ENCODE assay signal across 1 cellular context in the genomic region with DNA sequence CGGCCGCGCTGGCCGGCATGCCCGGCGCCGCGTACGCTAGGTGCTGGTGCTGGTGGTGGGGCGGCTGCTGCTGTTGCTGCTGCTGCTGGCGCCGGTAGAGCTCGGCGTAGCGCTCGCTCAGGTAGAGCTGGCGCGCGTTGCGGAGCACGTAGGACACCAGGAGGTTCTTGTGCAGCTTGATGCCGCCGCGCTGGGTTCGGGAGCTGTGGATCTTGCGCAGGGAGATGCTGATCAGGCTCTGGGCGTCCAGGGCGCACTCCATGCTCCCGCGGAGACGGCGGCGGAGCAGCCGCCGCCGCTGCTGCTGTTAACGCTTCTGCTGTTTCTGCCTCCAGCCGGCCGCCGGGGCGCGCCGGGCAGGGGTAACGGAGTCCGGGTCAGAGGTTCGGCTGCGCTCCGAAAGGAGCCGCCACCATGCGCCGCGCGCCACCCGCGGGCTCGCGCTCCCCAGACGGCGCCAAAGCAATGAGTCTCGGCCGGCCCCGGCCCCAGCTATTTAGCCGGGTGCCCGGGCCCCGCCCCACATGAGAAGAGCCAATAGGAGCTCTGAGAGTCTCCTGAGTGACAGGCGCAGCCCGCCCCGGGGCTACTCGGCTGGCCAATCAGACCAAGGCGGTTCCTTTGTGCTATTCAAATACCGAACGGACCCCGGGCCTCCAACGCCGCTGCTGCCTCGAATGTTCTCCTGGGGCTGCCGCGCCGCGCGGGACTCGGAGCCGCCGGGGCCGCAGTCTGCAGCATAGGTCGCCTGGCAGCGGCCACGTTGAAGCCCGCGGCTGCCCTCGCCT.
TF ChIP-seq lines count a peak whose summit lies in the region.

IER5L (minus strand) TSS at position 471 of the 788 bp plus-strand sequence; CDS start at position 262, 209 bp downstream.

TF ChIP-seq in GM12878, 131 proteins besides CTCF, POLR2A, EP300 and RAD21 (continued from another document):
- TF ChIP-seq YY1 (IDR thresholded peaks at IDR 0.05; ENCODE audit: low read depth, low read length) (0 out of 2 replicates have a peak, but pooled peaks have one; percentile 12), FOS (IDR thresholded peaks at IDR 0.05; ENCODE audit: borderline replicate concordance, extremely low read depth, insufficient read length) (peak; percentile 60), FOXM1 (IDR thresholded peaks at IDR 0.05; ENCODE audit: low read depth, low read length) (no peak), CREB1 (IDR thresholded peaks at IDR 0.05; ENCODE audit: low read depth) (0 out of 2 replicates have a peak, but pooled peaks have one; percentile 29), NFYA (IDR thresholded peaks at IDR 0.05; ENCODE audit: borderline replicate concordance, low read depth, low read length) (peak; percentile 84), NR2C1 (IDR thresholded peaks at IDR 0.05) (no peak), DPF2 (IDR thresholded peaks at IDR 0.05) (peak; percentile 98), RELA (IDR thresholded peaks at IDR 0.05; ENCODE audit: borderline replicate concordance, partially characterized antibody) (no peak), TCF12 (IDR thresholded peaks at IDR 0.05; ENCODE audit: low read depth, low read length) (peak; percentile 77; the same call in 1 of the 2 replicates), BHLHE40 (IDR thresholded peaks at IDR 0.05; ENCODE audit: borderline replicate concordance in 1 of 2, low read depth in 2 of 2, low read length in 1 of 2) (no peak; a peak in 1 of 4 replicates), SUZ12 (IDR thresholded peaks at IDR 0.05; ENCODE audit: unreplicated experiment) (peak; percentile 75), TCF3 (IDR thresholded peaks at IDR 0.05; ENCODE audit: borderline replicate concordance, insufficient read depth, low read depth, low read length) (peak; percentile 68; the same call in 1 of the 2 replicates), BACH1 (IDR thresholded peaks at IDR 0.05; ENCODE audit: borderline replicate concordance) (peak; percentile 20; the same call in 1 of the 2 replicates), GATAD2B (conservative IDR thresholded peaks at IDR 0.05; ENCODE audit: low read depth) (peak; percentile 49; the same call in 1 of the 2 replicates), HDAC6 (IDR thresholded peaks at IDR 0.05; ENCODE audit: unreplicated experiment) (peak; percentile 95), PKNOX1 (IDR thresholded peaks at IDR 0.05) (peak; percentile 99), IKZF1 (conservative IDR thresholded peaks at IDR 0.05) (peak; percentile 75), CHD2 (IDR thresholded peaks at IDR 0.05; ENCODE audit: borderline replicate concordance, low read depth, low read length) (peak; percentile 93), SP1 (IDR thresholded peaks at IDR 0.05; ENCODE audit: low read depth, low read length) (peak; percentile 98), BCL11A (IDR thresholded peaks at IDR 0.05; ENCODE audit: low read depth, low read length) (no peak), TAF1 (IDR thresholded peaks at IDR 0.05; ENCODE audit: borderline replicate concordance, low read depth, low read length) (peak; percentile 78), CREM (IDR thresholded peaks at IDR 0.05; ENCODE audit: low read depth) (no peak), E2F4 (IDR thresholded peaks at IDR 0.05; ENCODE audit: low read depth, low read length) (peak; percentile 93), LARP7 (IDR thresholded peaks at IDR 0.05) (peak; percentile 89), POU2F2 (IDR thresholded peaks at IDR 0.05; ENCODE audit: borderline replicate concordance, low read depth, low read length) (0 out of 3 replicates have a peak, but pooled peaks have one; percentile 43)
- TF ChIP-seq, protein P1, sequence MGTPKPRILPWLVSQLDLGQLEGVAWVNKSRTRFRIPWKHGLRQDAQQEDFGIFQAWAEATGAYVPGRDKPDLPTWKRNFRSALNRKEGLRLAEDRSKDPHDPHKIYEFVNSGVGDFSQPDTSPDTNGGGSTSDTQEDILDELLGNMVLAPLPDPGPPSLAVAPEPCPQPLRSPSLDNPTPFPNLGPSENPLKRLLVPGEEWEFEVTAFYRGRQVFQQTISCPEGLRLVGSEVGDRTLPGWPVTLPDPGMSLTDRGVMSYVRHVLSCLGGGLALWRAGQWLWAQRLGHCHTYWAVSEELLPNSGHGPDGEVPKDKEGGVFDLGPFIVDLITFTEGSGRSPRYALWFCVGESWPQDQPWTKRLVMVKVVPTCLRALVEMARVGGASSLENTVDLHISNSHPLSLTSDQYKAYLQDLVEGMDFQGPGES (IDR thresholded peaks at IDR 0.05): peak; percentile 89
- TF ChIP-seq, protein P2, sequence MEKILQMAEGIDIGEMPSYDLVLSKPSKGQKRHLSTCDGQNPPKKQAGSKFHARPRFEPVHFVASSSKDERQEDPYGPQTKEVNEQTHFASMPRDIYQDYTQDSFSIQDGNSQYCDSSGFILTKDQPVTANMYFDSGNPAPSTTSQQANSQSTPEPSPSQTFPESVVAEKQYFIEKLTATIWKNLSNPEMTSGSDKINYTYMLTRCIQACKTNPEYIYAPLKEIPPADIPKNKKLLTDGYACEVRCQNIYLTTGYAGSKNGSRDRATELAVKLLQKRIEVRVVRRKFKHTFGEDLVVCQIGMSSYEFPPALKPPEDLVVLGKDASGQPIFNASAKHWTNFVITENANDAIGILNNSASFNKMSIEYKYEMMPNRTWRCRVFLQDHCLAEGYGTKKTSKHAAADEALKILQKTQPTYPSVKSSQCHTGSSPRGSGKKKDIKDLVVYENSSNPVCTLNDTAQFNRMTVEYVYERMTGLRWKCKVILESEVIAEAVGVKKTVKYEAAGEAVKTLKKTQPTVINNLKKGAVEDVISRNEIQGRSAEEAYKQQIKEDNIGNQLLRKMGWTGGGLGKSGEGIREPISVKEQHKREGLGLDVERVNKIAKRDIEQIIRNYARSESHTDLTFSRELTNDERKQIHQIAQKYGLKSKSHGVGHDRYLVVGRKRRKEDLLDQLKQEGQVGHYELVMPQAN (conservative IDR thresholded peaks at IDR 0.05): 0 out of 2 replicates have a peak, but pooled peaks have one; percentile 26
- TF ChIP-seq, protein P3, sequence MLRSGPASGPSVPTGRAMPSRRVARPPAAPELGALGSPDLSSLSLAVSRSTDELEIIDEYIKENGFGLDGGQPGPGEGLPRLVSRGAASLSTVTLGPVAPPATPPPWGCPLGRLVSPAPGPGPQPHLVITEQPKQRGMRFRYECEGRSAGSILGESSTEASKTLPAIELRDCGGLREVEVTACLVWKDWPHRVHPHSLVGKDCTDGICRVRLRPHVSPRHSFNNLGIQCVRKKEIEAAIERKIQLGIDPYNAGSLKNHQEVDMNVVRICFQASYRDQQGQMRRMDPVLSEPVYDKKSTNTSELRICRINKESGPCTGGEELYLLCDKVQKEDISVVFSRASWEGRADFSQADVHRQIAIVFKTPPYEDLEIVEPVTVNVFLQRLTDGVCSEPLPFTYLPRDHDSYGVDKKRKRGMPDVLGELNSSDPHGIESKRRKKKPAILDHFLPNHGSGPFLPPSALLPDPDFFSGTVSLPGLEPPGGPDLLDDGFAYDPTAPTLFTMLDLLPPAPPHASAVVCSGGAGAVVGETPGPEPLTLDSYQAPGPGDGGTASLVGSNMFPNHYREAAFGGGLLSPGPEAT (IDR thresholded peaks at IDR 0.05; ENCODE audit: low read depth): no peak
- TF ChIP-seq, protein P4, sequence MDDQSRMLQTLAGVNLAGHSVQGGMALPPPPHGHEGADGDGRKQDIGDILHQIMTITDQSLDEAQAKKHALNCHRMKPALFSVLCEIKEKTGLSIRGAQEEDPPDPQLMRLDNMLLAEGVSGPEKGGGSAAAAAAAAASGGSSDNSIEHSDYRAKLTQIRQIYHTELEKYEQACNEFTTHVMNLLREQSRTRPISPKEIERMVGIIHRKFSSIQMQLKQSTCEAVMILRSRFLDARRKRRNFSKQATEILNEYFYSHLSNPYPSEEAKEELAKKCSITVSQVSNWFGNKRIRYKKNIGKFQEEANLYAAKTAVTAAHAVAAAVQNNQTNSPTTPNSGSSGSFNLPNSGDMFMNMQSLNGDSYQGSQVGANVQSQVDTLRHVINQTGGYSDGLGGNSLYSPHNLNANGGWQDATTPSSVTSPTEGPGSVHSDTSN (IDR thresholded peaks at IDR 0.05; ENCODE audit: insufficient replicate concordance, low read depth, low read length): peak; percentile 99
- TF ChIP-seq, protein P5, sequence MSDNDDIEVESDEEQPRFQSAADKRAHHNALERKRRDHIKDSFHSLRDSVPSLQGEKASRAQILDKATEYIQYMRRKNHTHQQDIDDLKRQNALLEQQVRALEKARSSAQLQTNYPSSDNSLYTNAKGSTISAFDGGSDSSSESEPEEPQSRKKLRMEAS (IDR thresholded peaks at IDR 0.05; ENCODE audit: low read depth, low read length): 0 out of 2 replicates have a peak, but pooled peaks have one; percentile 15
